Comparison of ENCODE assay signal across 1 cellular context in the genomic region with DNA sequence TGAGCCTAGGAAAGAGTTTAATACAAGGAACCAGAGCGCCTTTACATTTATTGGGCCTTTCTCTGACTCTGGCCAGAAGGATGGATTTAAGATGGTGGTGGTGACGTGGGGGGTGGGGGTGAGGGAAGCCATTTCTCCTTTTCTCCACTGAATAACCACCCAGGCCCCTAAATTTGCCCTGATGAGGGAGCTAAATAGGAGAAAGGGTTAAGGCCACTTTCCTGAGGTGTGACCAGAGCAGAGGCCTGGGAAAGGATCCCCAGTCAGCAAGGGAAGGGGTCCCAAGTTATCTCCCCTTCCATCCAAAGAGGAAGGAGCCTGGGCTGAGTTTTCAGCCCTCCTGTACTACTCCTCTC.
TF ChIP-seq lines count a peak whose summit lies in the region.

No MANE protein-coding gene starts in this region.

TF ChIP-seq in K562, 482 proteins besides CTCF, POLR2A, EP300 and RAD21 (continued from another document and continues in another):
- no peak for TF ChIP-seq CBX2 (IDR thresholded peaks at IDR 0.05; ENCODE audit: insufficient read depth, low read length, poor library complexity, severe bottlenecking)
- TF ChIP-seq, protein P1, sequence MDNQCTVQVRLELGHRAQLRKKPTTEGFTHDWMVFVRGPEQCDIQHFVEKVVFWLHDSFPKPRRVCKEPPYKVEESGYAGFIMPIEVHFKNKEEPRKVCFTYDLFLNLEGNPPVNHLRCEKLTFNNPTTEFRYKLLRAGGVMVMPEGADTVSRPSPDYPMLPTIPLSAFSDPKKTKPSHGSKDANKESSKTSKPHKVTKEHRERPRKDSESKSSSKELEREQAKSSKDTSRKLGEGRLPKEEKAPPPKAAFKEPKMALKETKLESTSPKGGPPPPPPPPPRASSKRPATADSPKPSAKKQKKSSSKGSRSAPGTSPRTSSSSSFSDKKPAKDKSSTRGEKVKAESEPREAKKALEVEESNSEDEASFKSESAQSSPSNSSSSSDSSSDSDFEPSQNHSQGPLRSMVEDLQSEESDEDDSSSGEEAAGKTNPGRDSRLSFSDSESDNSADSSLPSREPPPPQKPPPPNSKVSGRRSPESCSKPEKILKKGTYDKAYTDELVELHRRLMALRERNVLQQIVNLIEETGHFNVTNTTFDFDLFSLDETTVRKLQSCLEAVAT (IDR thresholded peaks at IDR 0.05), result no peak
- TF ChIP-seq, protein P2, sequence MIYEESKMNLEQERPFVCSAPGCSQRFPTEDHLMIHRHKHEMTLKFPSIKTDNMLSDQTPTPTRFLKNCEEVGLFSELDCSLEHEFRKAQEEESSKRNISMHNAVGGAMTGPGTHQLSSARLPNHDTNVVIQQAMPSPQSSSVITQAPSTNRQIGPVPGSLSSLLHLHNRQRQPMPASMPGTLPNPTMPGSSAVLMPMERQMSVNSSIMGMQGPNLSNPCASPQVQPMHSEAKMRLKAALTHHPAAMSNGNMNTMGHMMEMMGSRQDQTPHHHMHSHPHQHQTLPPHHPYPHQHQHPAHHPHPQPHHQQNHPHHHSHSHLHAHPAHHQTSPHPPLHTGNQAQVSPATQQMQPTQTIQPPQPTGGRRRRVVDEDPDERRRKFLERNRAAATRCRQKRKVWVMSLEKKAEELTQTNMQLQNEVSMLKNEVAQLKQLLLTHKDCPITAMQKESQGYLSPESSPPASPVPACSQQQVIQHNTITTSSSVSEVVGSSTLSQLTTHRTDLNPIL (CRISPR knock-in tag; IDR thresholded peaks at IDR 0.05), result 0 out of 2 replicates have a peak, but pooled peaks have one; percentile 4
- TF ChIP-seq STAT5B (CRISPR knock-in tag; IDR thresholded peaks at IDR 0.05), result no peak
- TF ChIP-seq ARID2 (IDR thresholded peaks at IDR 0.05), result no peak
- TF ChIP-seq PURB (CRISPR knock-in tag; IDR thresholded peaks at IDR 0.05; ENCODE audit: low read depth), result no peak
- no peak for TF ChIP-seq TARDBP (IDR thresholded peaks at IDR 0.05)
- TF ChIP-seq, protein P3, sequence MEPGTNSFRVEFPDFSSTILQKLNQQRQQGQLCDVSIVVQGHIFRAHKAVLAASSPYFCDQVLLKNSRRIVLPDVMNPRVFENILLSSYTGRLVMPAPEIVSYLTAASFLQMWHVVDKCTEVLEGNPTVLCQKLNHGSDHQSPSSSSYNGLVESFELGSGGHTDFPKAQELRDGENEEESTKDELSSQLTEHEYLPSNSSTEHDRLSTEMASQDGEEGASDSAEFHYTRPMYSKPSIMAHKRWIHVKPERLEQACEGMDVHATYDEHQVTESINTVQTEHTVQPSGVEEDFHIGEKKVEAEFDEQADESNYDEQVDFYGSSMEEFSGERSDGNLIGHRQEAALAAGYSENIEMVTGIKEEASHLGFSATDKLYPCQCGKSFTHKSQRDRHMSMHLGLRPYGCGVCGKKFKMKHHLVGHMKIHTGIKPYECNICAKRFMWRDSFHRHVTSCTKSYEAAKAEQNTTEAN (CRISPR knock-in tag; IDR thresholded peaks at IDR 0.05), result no peak
- no peak for TF ChIP-seq ZNF76 (CRISPR knock-in tag; IDR thresholded peaks at IDR 0.05; ENCODE audit: borderline replicate concordance)
- TF ChIP-seq NR1H2 (CRISPR knock-in tag; IDR thresholded peaks at IDR 0.05), result no peak
- no peak for TF ChIP-seq SUPT5H (IDR thresholded peaks at IDR 0.05)
- TF ChIP-seq COPS2 (conservative IDR thresholded peaks at IDR 0.05), result no peak
- no peak for TF ChIP-seq GATAD2B (IDR thresholded peaks at IDR 0.05; ENCODE audit: borderline replicate concordance)
- TF ChIP-seq, protein P4, sequence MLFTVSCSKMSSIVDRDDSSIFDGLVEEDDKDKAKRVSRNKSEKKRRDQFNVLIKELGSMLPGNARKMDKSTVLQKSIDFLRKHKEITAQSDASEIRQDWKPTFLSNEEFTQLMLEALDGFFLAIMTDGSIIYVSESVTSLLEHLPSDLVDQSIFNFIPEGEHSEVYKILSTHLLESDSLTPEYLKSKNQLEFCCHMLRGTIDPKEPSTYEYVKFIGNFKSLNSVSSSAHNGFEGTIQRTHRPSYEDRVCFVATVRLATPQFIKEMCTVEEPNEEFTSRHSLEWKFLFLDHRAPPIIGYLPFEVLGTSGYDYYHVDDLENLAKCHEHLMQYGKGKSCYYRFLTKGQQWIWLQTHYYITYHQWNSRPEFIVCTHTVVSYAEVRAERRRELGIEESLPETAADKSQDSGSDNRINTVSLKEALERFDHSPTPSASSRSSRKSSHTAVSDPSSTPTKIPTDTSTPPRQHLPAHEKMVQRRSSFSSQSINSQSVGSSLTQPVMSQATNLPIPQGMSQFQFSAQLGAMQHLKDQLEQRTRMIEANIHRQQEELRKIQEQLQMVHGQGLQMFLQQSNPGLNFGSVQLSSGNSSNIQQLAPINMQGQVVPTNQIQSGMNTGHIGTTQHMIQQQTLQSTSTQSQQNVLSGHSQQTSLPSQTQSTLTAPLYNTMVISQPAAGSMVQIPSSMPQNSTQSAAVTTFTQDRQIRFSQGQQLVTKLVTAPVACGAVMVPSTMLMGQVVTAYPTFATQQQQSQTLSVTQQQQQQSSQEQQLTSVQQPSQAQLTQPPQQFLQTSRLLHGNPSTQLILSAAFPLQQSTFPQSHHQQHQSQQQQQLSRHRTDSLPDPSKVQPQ (CRISPR knock-in tag; IDR thresholded peaks at IDR 0.05; ENCODE audit: borderline replicate concordance), result no peak
- TF ChIP-seq, protein P5, sequence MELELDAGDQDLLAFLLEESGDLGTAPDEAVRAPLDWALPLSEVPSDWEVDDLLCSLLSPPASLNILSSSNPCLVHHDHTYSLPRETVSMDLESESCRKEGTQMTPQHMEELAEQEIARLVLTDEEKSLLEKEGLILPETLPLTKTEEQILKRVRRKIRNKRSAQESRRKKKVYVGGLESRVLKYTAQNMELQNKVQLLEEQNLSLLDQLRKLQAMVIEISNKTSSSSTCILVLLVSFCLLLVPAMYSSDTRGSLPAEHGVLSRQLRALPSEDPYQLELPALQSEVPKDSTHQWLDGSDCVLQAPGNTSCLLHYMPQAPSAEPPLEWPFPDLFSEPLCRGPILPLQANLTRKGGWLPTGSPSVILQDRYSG (tag; conservative IDR thresholded peaks at IDR 0.05; ENCODE audit: low read depth), result 0 out of 2 replicates have a peak, but pooled peaks have one; percentile 17
- TF ChIP-seq CBX3 (IDR thresholded peaks at IDR 0.05; ENCODE audit: borderline replicate concordance in 1 of 2, low read length in 2 of 2), result no peak
- TF ChIP-seq CAMTA2 (CRISPR knock-in tag; conservative IDR thresholded peaks at IDR 0.05), result no peak
- no peak for TF ChIP-seq ZNF133 (CRISPR knock-in tag; IDR thresholded peaks at IDR 0.05)
- 0 out of 2 replicates have a peak, but pooled peaks have one; percentile 1 for TF ChIP-seq ZNF766 (CRISPR knock-in tag; conservative IDR thresholded peaks at IDR 0.05)
- TF ChIP-seq, protein P6, sequence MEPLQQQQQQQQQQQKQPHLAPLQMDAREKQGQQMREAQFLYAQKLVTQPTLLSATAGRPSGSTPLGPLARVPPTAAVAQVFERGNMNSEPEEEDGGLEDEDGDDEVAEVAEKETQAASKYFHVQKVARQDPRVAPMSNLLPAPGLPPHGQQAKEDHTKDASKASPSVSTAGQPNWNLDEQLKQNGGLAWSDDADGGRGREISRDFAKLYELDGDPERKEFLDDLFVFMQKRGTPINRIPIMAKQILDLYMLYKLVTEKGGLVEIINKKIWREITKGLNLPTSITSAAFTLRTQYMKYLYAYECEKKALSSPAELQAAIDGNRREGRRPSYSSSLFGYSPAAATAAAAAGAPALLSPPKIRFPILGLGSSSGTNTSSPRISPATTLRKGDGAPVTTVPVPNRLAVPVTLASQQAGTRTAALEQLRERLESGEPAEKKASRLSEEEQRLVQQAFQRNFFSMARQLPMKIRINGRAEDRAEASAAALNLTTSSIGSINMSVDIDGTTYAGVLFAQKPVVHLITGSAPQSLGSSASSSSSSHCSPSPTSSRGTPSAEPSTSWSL (CRISPR knock-in tag; IDR thresholded peaks at IDR 0.05; ENCODE audit: borderline replicate concordance), result no peak
- TF ChIP-seq GTF2E2 (tag; IDR thresholded peaks at IDR 0.05), result peak; percentile 19; the same call in 1 of the 2 replicates
- TF ChIP-seq SMAD4 (CRISPR knock-in tag; conservative IDR thresholded peaks at IDR 0.05), result no peak
- TF ChIP-seq BACH1 (tag; IDR thresholded peaks at IDR 0.05), result no peak; the same call in 1 of the 2 replicates
- TF ChIP-seq, protein P7, sequence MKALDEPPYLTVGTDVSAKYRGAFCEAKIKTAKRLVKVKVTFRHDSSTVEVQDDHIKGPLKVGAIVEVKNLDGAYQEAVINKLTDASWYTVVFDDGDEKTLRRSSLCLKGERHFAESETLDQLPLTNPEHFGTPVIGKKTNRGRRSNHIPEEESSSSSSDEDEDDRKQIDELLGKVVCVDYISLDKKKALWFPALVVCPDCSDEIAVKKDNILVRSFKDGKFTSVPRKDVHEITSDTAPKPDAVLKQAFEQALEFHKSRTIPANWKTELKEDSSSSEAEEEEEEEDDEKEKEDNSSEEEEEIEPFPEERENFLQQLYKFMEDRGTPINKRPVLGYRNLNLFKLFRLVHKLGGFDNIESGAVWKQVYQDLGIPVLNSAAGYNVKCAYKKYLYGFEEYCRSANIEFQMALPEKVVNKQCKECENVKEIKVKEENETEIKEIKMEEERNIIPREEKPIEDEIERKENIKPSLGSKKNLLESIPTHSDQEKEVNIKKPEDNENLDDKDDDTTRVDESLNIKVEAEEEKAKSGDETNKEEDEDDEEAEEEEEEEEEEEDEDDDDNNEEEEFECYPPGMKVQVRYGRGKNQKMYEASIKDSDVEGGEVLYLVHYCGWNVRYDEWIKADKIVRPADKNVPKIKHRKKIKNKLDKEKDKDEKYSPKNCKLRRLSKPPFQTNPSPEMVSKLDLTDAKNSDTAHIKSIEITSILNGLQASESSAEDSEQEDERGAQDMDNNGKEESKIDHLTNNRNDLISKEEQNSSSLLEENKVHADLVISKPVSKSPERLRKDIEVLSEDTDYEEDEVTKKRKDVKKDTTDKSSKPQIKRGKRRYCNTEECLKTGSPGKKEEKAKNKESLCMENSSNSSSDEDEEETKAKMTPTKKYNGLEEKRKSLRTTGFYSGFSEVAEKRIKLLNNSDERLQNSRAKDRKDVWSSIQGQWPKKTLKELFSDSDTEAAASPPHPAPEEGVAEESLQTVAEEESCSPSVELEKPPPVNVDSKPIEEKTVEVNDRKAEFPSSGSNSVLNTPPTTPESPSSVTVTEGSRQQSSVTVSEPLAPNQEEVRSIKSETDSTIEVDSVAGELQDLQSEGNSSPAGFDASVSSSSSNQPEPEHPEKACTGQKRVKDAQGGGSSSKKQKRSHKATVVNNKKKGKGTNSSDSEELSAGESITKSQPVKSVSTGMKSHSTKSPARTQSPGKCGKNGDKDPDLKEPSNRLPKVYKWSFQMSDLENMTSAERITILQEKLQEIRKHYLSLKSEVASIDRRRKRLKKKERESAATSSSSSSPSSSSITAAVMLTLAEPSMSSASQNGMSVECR (CRISPR knock-in tag; IDR thresholded peaks at IDR 0.05), result no peak
- no peak for TF ChIP-seq NFXL1 (CRISPR knock-in tag; IDR thresholded peaks at IDR 0.05)
- no peak for TF ChIP-seq TBL1XR1 (IDR thresholded peaks at IDR 0.05; ENCODE audit: low read length in 2 of 2)
- TF ChIP-seq NELFE (IDR thresholded peaks at IDR 0.05; ENCODE audit: insufficient read depth, insufficient read length), result no peak
- TF ChIP-seq ZBTB1 (CRISPR knock-in tag; IDR thresholded peaks at IDR 0.05; ENCODE audit: borderline replicate concordance, low read depth), result no peak
- peak; percentile 10; the same call in 1 of the 2 replicates for TF ChIP-seq CREM (IDR thresholded peaks at IDR 0.05; ENCODE audit: low read depth)
- no peak for TF ChIP-seq NUFIP1 (IDR thresholded peaks at IDR 0.05; ENCODE audit: partially characterized antibody)
- TF ChIP-seq CBX8 (IDR thresholded peaks at IDR 0.05; ENCODE audit: borderline replicate concordance, extremely low read depth, low read depth, low read length, poor library complexity, severe bottlenecking), result no peak
- TF ChIP-seq, protein P8, sequence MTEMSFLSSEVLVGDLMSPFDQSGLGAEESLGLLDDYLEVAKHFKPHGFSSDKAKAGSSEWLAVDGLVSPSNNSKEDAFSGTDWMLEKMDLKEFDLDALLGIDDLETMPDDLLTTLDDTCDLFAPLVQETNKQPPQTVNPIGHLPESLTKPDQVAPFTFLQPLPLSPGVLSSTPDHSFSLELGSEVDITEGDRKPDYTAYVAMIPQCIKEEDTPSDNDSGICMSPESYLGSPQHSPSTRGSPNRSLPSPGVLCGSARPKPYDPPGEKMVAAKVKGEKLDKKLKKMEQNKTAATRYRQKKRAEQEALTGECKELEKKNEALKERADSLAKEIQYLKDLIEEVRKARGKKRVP (CRISPR knock-in tag; IDR thresholded peaks at IDR 0.05), result no peak
- TF ChIP-seq, protein P9, sequence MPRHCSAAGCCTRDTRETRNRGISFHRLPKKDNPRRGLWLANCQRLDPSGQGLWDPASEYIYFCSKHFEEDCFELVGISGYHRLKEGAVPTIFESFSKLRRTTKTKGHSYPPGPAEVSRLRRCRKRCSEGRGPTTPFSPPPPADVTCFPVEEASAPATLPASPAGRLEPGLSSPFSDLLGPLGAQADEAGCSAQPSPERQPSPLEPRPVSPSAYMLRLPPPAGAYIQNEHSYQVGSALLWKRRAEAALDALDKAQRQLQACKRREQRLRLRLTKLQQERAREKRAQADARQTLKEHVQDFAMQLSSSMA (CRISPR knock-in tag; IDR thresholded peaks at IDR 0.05), result no peak
- TF ChIP-seq, protein P10, sequence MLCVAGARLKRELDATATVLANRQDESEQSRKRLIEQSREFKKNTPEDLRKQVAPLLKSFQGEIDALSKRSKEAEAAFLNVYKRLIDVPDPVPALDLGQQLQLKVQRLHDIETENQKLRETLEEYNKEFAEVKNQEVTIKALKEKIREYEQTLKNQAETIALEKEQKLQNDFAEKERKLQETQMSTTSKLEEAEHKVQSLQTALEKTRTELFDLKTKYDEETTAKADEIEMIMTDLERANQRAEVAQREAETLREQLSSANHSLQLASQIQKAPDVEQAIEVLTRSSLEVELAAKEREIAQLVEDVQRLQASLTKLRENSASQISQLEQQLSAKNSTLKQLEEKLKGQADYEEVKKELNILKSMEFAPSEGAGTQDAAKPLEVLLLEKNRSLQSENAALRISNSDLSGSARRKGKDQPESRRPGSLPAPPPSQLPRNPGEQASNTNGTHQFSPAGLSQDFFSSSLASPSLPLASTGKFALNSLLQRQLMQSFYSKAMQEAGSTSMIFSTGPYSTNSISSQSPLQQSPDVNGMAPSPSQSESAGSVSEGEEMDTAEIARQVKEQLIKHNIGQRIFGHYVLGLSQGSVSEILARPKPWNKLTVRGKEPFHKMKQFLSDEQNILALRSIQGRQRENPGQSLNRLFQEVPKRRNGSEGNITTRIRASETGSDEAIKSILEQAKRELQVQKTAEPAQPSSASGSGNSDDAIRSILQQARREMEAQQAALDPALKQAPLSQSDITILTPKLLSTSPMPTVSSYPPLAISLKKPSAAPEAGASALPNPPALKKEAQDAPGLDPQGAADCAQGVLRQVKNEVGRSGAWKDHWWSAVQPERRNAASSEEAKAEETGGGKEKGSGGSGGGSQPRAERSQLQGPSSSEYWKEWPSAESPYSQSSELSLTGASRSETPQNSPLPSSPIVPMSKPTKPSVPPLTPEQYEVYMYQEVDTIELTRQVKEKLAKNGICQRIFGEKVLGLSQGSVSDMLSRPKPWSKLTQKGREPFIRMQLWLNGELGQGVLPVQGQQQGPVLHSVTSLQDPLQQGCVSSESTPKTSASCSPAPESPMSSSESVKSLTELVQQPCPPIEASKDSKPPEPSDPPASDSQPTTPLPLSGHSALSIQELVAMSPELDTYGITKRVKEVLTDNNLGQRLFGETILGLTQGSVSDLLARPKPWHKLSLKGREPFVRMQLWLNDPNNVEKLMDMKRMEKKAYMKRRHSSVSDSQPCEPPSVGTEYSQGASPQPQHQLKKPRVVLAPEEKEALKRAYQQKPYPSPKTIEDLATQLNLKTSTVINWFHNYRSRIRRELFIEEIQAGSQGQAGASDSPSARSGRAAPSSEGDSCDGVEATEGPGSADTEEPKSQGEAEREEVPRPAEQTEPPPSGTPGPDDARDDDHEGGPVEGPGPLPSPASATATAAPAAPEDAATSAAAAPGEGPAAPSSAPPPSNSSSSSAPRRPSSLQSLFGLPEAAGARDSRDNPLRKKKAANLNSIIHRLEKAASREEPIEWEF (CRISPR knock-in tag; IDR thresholded peaks at IDR 0.05), result 0 out of 2 replicates have a peak, but pooled peaks have one; percentile 8
- no peak for TF ChIP-seq ZNF764 (CRISPR knock-in tag; IDR thresholded peaks at IDR 0.05; ENCODE audit: low read depth)
- no peak for TF ChIP-seq HLTF (IDR thresholded peaks at IDR 0.05)
- no peak for TF ChIP-seq E2F3 (CRISPR knock-in tag; IDR thresholded peaks at IDR 0.05)
